ENCODE assay signal across 10 cellular contexts in the genomic region with DNA sequence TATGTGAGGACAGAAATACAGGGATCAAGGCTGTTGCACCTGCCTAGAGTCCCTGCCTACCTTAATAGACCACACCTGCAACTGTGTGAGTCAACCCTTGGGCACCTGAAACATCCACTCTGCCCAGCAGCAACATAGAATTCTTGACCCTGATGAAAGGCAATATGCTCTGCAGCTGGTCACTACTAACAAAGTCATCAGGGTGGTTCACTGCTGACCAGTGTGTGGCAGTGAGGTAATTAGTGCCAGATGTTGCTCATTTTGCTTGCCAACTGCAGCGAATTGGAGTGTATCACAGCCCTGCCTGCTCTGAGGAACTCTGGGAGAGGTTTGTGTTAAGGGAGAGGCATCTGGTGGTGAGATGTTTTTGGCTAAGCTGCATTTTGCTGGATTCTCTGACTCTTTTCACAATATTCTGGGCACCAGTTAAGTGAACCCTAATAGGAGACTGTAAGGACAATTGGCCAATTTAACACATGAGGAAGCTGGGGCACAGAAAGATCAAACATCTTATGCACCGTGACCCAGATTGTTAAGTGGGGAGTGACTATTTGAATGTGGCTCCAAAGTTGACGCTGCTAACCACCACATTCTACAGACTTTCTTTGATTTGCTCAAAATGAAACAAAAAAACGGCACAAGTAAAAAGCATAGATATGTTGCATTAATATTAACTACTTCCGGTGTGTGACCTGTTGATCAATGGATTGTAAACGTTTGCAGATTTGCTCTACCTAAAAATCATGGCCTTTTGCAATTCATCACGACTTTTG.
DNase-seq lines count a peak whose midpoint lies in the region; ATAC-seq, FAIRE-seq and TF ChIP-seq lines count a peak whose summit lies in the region.
"Had no signal": no experiment of that assay in that cellular context is flagged by ENCODE, and none has a peak within 500 bp of the region (broad histone marks: within the 10 kb centered on the region; RNA-seq: fewer than 3 reads in every experiment).

No MANE protein-coding gene starts in this region.

- no peak for TF ChIP-seq EP300 in GM12878 (IDR thresholded peaks at IDR 0.05; ENCODE audit: borderline replicate concordance in 1 of 2, control insufficient read depth in 1 of 2, low read depth in 2 of 2, low read length in 2 of 2)

- RAD21 ChIA-PET in GM12878 (lab: Charles Lee; ENCODE audit: unreplicated experiment): no interaction called here

- no peak overlapping the region for H3K4me2 ChIP-seq in GM12878 (ENCODE audit: control insufficient read depth, insufficient read depth)

- no peaks in the 10 kb centered on the region for H3K36me3 ChIP-seq in GM12878 (ENCODE audit: control insufficient read depth in 2 of 2, insufficient read depth in 2 of 2, low read length in 1 of 2)
- no peaks in the 10 kb centered on the region for H3K36me3 ChIP-seq in pancreas
- H3K36me3 ChIP-seq in aorta (ENCODE audit: control insufficient read depth in 1 of 2, insufficient read depth in 2 of 2, low read length in 1 of 2): no peaks in the 10 kb centered on the region

- no TSS peak for BruUV-seq in GM12878 (replicated peaks; lab: Mats Ljungman, UMichigan)

- TF ChIP-seq CTCF in GM12878 (IDR thresholded peaks at IDR 0.05 in 2 of 3, conservative IDR thresholded peaks at IDR 0.05 in 1 of 3; ENCODE audit: control insufficient read depth in 2 of 3, extremely low read depth in 1 of 3, insufficient read depth in 1 of 3, low read depth in 3 of 3, low read length in 3 of 3) (no peak), pancreas (IDR thresholded peaks at IDR 0.05) (no peak)

- in situ Hi-C loops in GM12878 (cut with MboI): no loop called here
- in situ Hi-C loops in ACHN (cut with HindIII; ENCODE audit: low pct_ligation_motif_present, low pct_unique_long_range_greater_than_20kb, low sequenced_read_pairs): no loop called here

- no peak for TF ChIP-seq RAD21 in GM12878 (IDR thresholded peaks at IDR 0.05; ENCODE audit: insufficient read depth, low read depth, low read length)

- H3K4me3 ChIP-seq in GM12878 (no peak overlapping the region), pancreas (no peak overlapping the region), aorta (ENCODE audit: low read length in 2 of 2) (no peak overlapping the region)

- ATAC-seq in GM18520 (IDR thresholded peaks at IDR 0.05; ENCODE audit: unreplicated experiment) (peak; percentile 71), HG02610 (IDR thresholded peaks at IDR 0.05; ENCODE audit: unreplicated experiment) (peak; percentile 90), GM12878 (peak; percentile 46), pancreas (peak in 3 of 4 donors; percentile 17 to 46 (median 35)), aorta (ENCODE audit: low FRiP score) (no peak)

- no peak for TF ChIP-seq POLR2A in GM12878 (IDR thresholded peaks at IDR 0.05; ENCODE audit: low read depth, low read length)
- TF ChIP-seq POLR2A in GM12892 (IDR thresholded peaks at IDR 0.05; ENCODE audit: low read depth, low read length): no peak

- no peaks in the 10 kb centered on the region for H3K4me1 ChIP-seq in GM12878 (ENCODE audit: control insufficient read depth, insufficient read depth, low read length)
- no peaks in the 10 kb centered on the region for H3K4me1 ChIP-seq in pancreas
- H3K4me1 ChIP-seq in aorta (ENCODE audit: control insufficient read depth in 1 of 2, insufficient read depth in 2 of 2, low read length in 2 of 2): peaks cover 0 to 1% of the 10 kb centered on the region in 2 donors

- CTCF ChIA-PET in GM12878 (lab: Yijun Ruan, JAX): no interaction called here

- H3K9me3 ChIP-seq in GM12878 (replicated peaks; ENCODE audit: control insufficient read depth, insufficient read depth, low read length): no peaks in the 10 kb centered on the region
- no peaks in the 10 kb centered on the region for H3K9me3 ChIP-seq in pancreas
- H3K9me3 ChIP-seq in aorta (ENCODE audit: control insufficient read depth, low read length): no peaks in the 10 kb centered on the region

- H3K27ac ChIP-seq in GM12878 (ENCODE audit: control insufficient read depth, insufficient read depth) (no peak overlapping the region), pancreas (no peak overlapping the region), aorta (ENCODE audit: low read depth in 1 of 2, low read length in 2 of 2) (no peak overlapping the region)

- intact Hi-C loops in GM12878 (cut with micrococcal nuclease; ENCODE audit: unreplicated experiment): no loop called here
- intact Hi-C loops in pancreas (cut with DNase I): no loop called here
- intact Hi-C loops in aorta (cut with DNase I): no loop called here

- no peak for FAIRE-seq in GM12878 (lab: Jason Lieb, UNC)
- FAIRE-seq in pancreas (lab: Jason Lieb, UNC): no peak
- no peak for FAIRE-seq in GM12892 (lab: Jason Lieb, UNC)
- FAIRE-seq: GM18507 had no signal

- no peak overlapping the region; the same call in 1 of the 2 replicates for H2AFZ ChIP-seq in GM12878 (ENCODE audit: control insufficient read depth, low read depth, low read length)

- SMC1A ChIA-PET in GM12878 (lab: Charles Lee; ENCODE audit: uncharacterized antibody, unreplicated experiment): interaction anchor here (0.9 to 1.0 kb wide), 2 partner anchors 11 kb away, joined by 4 read pairs; no protein-coding TSS in a partner anchor

- DNase-seq in GM12878 (ENCODE audit: low read depth, low spot score) (peak; percentile 4), pancreas (no peak), aorta (no peak), ACHN (no peak), NCI-H1694 (lab: John Stamatoyannopoulos, UW) (no peak), GM12892 (ENCODE audit: insufficient read length) (no peak)
- DNase-seq: NCI-H187 had no signal

- H3K79me2 ChIP-seq in GM12878 (ENCODE audit: control insufficient read depth, insufficient read depth, low read length): no peaks in the 10 kb centered on the region

- POLR2A ChIA-PET in GM12878 (lab: Charles Lee): no interaction called here

- H4K20me1 ChIP-seq in GM12878 (ENCODE audit: control insufficient read depth, insufficient read depth): no peaks in the 10 kb centered on the region; the same call in 1 of the 2 replicates

- WGBS in GM12878 (ENCODE audit: insufficient coverage, insufficient replicate concordance, low lambda C conversion rate, missing lambda C conversion rate): 0% methylated on average over 7 of the region's 7 CpGs
- 35 to 45% methylated on average over 7 of the region's 7 CpGs for WGBS in pancreas, 2 donors
- 32 to 33% methylated on average over 7 of the region's 7 CpGs for WGBS in aorta, 2 donors

- H3K9ac ChIP-seq in GM12878 (ENCODE audit: control insufficient read depth, insufficient read depth, low read length): no peak overlapping the region

- no peaks in the 10 kb centered on the region for H3K27me3 ChIP-seq in GM12878 (replicated peaks in 1 of 2; ENCODE audit: control insufficient read depth in 2 of 2, insufficient read depth in 2 of 2, low read length in 1 of 2)
- H3K27me3 ChIP-seq in pancreas: no peaks in the 10 kb centered on the region
- H3K27me3 ChIP-seq in aorta (ENCODE audit: control insufficient read depth in 1 of 2, insufficient read depth in 2 of 2, low read length in 1 of 2): no peaks in the 10 kb centered on the region

TF ChIP-seq in GM12878, 131 proteins besides CTCF, POLR2A, EP300 and RAD21:
- TF ChIP-seq, protein P1, sequence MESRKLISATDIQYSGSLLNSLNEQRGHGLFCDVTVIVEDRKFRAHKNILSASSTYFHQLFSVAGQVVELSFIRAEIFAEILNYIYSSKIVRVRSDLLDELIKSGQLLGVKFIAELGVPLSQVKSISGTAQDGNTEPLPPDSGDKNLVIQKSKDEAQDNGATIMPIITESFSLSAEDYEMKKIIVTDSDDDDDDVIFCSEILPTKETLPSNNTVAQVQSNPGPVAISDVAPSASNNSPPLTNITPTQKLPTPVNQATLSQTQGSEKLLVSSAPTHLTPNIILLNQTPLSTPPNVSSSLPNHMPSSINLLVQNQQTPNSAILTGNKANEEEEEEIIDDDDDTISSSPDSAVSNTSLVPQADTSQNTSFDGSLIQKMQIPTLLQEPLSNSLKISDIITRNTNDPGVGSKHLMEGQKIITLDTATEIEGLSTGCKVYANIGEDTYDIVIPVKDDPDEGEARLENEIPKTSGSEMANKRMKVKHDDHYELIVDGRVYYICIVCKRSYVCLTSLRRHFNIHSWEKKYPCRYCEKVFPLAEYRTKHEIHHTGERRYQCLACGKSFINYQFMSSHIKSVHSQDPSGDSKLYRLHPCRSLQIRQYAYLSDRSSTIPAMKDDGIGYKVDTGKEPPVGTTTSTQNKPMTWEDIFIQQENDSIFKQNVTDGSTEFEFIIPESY (IDR thresholded peaks at IDR 0.05): no peak
- TF ChIP-seq MEF2A (IDR thresholded peaks at IDR 0.05; ENCODE audit: insufficient read depth, low read depth, low read length) (no peak), RFX5 (IDR thresholded peaks at IDR 0.05; ENCODE audit: low read depth, low read length) (no peak), NR2C1 (IDR thresholded peaks at IDR 0.05) (peak; percentile 26; the same call in 1 of the 2 replicates), BHLHE40 (IDR thresholded peaks at IDR 0.05; ENCODE audit: borderline replicate concordance in 1 of 2, low read depth in 2 of 2, low read length in 1 of 2) (peak in 1 of 2 experiments; percentile 20; a peak in 1 of 4 replicates), MEF2B (IDR thresholded peaks at IDR 0.05; ENCODE audit: partially characterized antibody, poor library complexity, severe bottlenecking) (no peak), NR2F1 (conservative IDR thresholded peaks at IDR 0.05) (peak; percentile 75), ZNF217 (IDR thresholded peaks at IDR 0.05) (peak; percentile 89), RUNX3 (IDR thresholded peaks at IDR 0.05; ENCODE audit: low read length) (peak; percentile 75), TCF7 (IDR thresholded peaks at IDR 0.05; ENCODE audit: borderline replicate concordance) (peak; percentile 62; the same call in 1 of the 2 replicates)
- TF ChIP-seq, protein P2, sequence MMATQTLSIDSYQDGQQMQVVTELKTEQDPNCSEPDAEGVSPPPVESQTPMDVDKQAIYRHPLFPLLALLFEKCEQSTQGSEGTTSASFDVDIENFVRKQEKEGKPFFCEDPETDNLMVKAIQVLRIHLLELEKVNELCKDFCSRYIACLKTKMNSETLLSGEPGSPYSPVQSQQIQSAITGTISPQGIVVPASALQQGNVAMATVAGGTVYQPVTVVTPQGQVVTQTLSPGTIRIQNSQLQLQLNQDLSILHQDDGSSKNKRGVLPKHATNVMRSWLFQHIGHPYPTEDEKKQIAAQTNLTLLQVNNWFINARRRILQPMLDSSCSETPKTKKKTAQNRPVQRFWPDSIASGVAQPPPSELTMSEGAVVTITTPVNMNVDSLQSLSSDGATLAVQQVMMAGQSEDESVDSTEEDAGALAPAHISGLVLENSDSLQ (IDR thresholded peaks at IDR 0.05): no peak
